17 cellular contexts compared by ENCODE assay signal in the genomic region with DNA sequence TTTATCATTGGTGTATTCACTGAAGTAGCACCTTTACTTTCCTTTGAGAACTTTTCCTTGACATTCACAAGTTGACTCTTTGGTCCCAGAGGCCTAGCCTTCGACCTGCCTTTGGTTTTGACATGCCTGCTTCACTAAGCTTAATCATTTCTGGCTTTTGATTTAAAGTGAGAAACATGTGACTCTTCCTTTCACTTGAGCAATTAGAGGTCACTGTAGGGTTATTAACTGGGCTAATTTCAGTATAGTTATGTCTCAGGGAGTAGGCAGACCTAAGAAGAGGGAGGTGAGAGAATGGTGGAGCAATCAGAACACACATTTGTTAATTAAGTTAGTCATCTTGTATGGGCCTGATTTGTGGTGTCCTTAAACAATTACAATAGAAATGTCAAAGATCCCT.
DNase-seq lines count a peak whose midpoint lies in the region; ATAC-seq and TF ChIP-seq lines count a peak whose summit lies in the region.
"Had no signal": no experiment of that assay in that cellular context is flagged by ENCODE, and none has a peak within 500 bp of the region (broad histone marks: within the 10 kb centered on the region; RNA-seq: fewer than 3 reads in every experiment).

No MANE protein-coding gene starts in this region.

- no peak overlapping the region for H3K4me2 ChIP-seq in SU-DHL-6 (ENCODE audit: low read depth, low read length, poor library complexity, severe bottlenecking)
- H3K4me2 ChIP-seq in mammary epithelial cell (ENCODE audit: insufficient read depth, low read depth, low read length) = no peak overlapping the region
- H3K4me2 ChIP-seq: PC-9 had no signal

- H3K9ac ChIP-seq in SU-DHL-6 (ENCODE audit: low read length) (no peak overlapping the region), mammary epithelial cell (ENCODE audit: insufficient read depth, low read length) (no peak overlapping the region)

- H4K20me1 ChIP-seq in SU-DHL-6 (ENCODE audit: low read depth, low read length) (no peaks in the 10 kb centered on the region), mammary epithelial cell (ENCODE audit: insufficient read depth, low read length) (no peaks in the 10 kb centered on the region)

- TF ChIP-seq EP300 in transverse colon (IDR thresholded peaks at IDR 0.05; ENCODE audit: low read depth) = no peak

- H3K9me3 Mint-ChIP-seq in activated naive CD4-positive, alpha-beta T cell treated with anti-CD3 and anti-CD28 coated beads, Interleukin-2, amount 50 U/mL, for 72 hours = peaks cover under 1 to 2% of the 10 kb centered on the region in 2 donors
- H3K9me3 Mint-ChIP-seq: activated T-helper 1 cell treated with anti-CD3 and anti-CD28 coated beads, Interleukin-12 subunit alpha, Interleukin-12 subunit beta, Interleukin-2, Interleukin-4 antibody, amounts not matched to agents 30 ng/mL and 10 ng/mL and 1 ng/mL, durations not matched to agents 14 hours and 24 hours and 36 hours had no signal

- peak overlapping the region; percentile 37 for H2AFZ ChIP-seq in SU-DHL-6 (ENCODE audit: low read depth, low read length, severe bottlenecking)
- H2AFZ ChIP-seq in mammary epithelial cell (ENCODE audit: low read depth, low read length) = no peak overlapping the region
- H2AFZ ChIP-seq: PC-9 had no signal

- H3F3A ChIP-seq in SU-DHL-6 (ENCODE audit: insufficient read depth) = no peaks in the 10 kb centered on the region

- H3K27me3 ChIP-seq in SU-DHL-6 (ENCODE audit: low read length) = no peaks in the 10 kb centered on the region
- H3K27me3 ChIP-seq in transverse colon = no peaks in the 10 kb centered on the region
- H3K27me3 ChIP-seq in mammary epithelial cell (ENCODE audit: insufficient read depth, low read length) = no peaks in the 10 kb centered on the region
- H3K27me3 ChIP-seq: sigmoid colon had no signal

- no peaks in the 10 kb centered on the region for H3K36me3 Mint-ChIP-seq in activated naive CD4-positive, alpha-beta T cell treated with anti-CD3 and anti-CD28 coated beads, Interleukin-2, amount 50 U/mL, for 72 hours
- H3K36me3 Mint-ChIP-seq: natural killer cell had no signal

- dilution Hi-C loops in mammary epithelial cell (cut with HindIII; ENCODE audit: low sequenced_read_pairs) = no loop called here

- no peak for DNase-seq in transverse colon
- DNase-seq in activated naive CD4-positive, alpha-beta T cell treated with anti-CD3 and anti-CD28 coated beads, Interleukin-2, amount 50 U/mL, for 72 hours (ENCODE audit: low spot score in 2 of 2) = no peak
- no peak for DNase-seq in Right ventricle myocardium superior
- no peak for DNase-seq in mammary epithelial cell
- DNase-seq: activated CD4-positive, alpha-beta T cell treated with anti-CD3 and anti-CD28 coated beads, Interleukin-2, amount 10 ng/mL, durations not matched to agents 7 days and 5 days; effector memory CD4-positive, alpha-beta T cell; natural killer cell; PC-9; sigmoid colon; substantia nigra; T-helper 1 cell had no signal

- no peaks in the 10 kb centered on the region for H3K9me3 ChIP-seq in SU-DHL-6 (ENCODE audit: insufficient read depth, low read length)
- no peaks in the 10 kb centered on the region for H3K9me3 ChIP-seq in transverse colon
- H3K9me3 ChIP-seq in mammary epithelial cell (replicated peaks; ENCODE audit: insufficient read depth, low read length) = no peaks in the 10 kb centered on the region

- 44 to 60% methylated on average over 1 of the region's 1 CpG for WGBS in transverse colon (ENCODE audit: low coverage in 1 of 2), 2 donors
- 0% methylated on average over 1 of the region's 1 CpG for WGBS in mammary epithelial cell (ENCODE audit: low coverage, missing lambda C conversion rate)

- in situ Hi-C loops in transverse colon (cut with MboI; ENCODE audit: low pct_ligation_motif_present in 1 of 4, low pct_unique_long_range_greater_than_20kb in 1 of 4, low sequenced_read_pairs in 3 of 4) = no loop called here
- in situ Hi-C loops in mammary epithelial cell (cut with MboI; ENCODE audit: low sequenced_read_pairs in 2 of 2) = no loop called here

- H3K36me3 ChIP-seq in SU-DHL-6 (ENCODE audit: low read length) (no peaks in the 10 kb centered on the region), transverse colon (no peaks in the 10 kb centered on the region), mammary epithelial cell (ENCODE audit: insufficient read depth, low read length) (no peaks in the 10 kb centered on the region)
- H3K36me3 ChIP-seq: sigmoid colon had no signal

- TF ChIP-seq POLR2A in transverse colon (IDR thresholded peaks at IDR 0.05) = no peak

- ATAC-seq in GM18907 (IDR thresholded peaks at IDR 0.05; ENCODE audit: unreplicated experiment) (peak; percentile 94), GM21576 (IDR thresholded peaks at IDR 0.05; ENCODE audit: unreplicated experiment) (peak; percentile 76), HG03060 (IDR thresholded peaks at IDR 0.05; ENCODE audit: low read depth, unreplicated experiment) (peak; percentile 82), Right ventricle myocardium superior (ENCODE audit: poor library complexity) (no peak)
- no peak for ATAC-seq in activated naive CD4-positive, alpha-beta T cell treated with anti-CD3 and anti-CD28 coated beads, Interleukin-2, amount 50 U/mL, for 72 hours
- ATAC-seq: natural killer cell had no signal

- intact Hi-C loops in transverse colon (cut with DNase I; ENCODE audit: low total_unique reads) (no loop called here), Right ventricle myocardium superior (cut with DNase I) (no loop called here), mammary epithelial cell (cut with micrococcal nuclease) (no loop called here)

- H3K9me2 ChIP-seq in SU-DHL-6 (replicated peaks; ENCODE audit: insufficient read depth, low read length) = no peaks in the 10 kb centered on the region

- H3K4me1 ChIP-seq in transverse colon = no peaks in the 10 kb centered on the region
- no peaks in the 10 kb centered on the region for H3K4me1 ChIP-seq in mammary epithelial cell (ENCODE audit: insufficient read depth, low read length)

- H3K79me2 ChIP-seq in SU-DHL-6 (ENCODE audit: insufficient read depth, low read length) (no peaks in the 10 kb centered on the region), mammary epithelial cell (ENCODE audit: insufficient read depth, low read length) (no peaks in the 10 kb centered on the region)

- H3K4me3 ChIP-seq in SU-DHL-6 (ENCODE audit: insufficient read depth, low read length, poor library complexity, severe bottlenecking) = no peak overlapping the region
- no peak overlapping the region for H3K4me3 ChIP-seq in transverse colon
- H3K4me3 ChIP-seq in mammary epithelial cell (replicated peaks in 1 of 3; ENCODE audit: insufficient read depth in 1 of 3, low read depth in 2 of 3, low read length in 3 of 3) = no peak overlapping the region
- H3K4me3 ChIP-seq: PC-9, sigmoid colon had no signal

- TF ChIP-seq CTCF in SU-DHL-6 (IDR thresholded peaks at IDR 0.05; ENCODE audit: insufficient read depth, low read length, poor library complexity, severe bottlenecking) (no peak), transverse colon (IDR thresholded peaks at IDR 0.05) (no peak), mammary epithelial cell (conservative IDR thresholded peaks at IDR 0.05 in 1 of 2, IDR thresholded peaks at IDR 0.05 in 1 of 2; ENCODE audit: extremely low read depth in 1 of 2, insufficient read depth in 1 of 2, low read depth in 1 of 2, low read length in 2 of 2) (no peak)

- H3K27ac ChIP-seq in SU-DHL-6 (ENCODE audit: low read depth, low read length) = no peak overlapping the region
- H3K27ac ChIP-seq in transverse colon = no peak overlapping the region
- no peak overlapping the region for H3K27ac ChIP-seq in mammary epithelial cell (ENCODE audit: insufficient read depth, low read depth, low read length)
- H3K27ac ChIP-seq: C4-2B, PC-9, sigmoid colon had no signal

- H3K27ac Mint-ChIP-seq in activated naive CD4-positive, alpha-beta T cell treated with anti-CD3 and anti-CD28 coated beads, Interleukin-2, amount 50 U/mL, for 72 hours = no peak overlapping the region
- H3K27ac Mint-ChIP-seq: activated CD4-positive, alpha-beta T cell treated with anti-CD3 and anti-CD28 coated beads, Interleukin-2, amount 10 ng/mL, durations not matched to agents 7 days and 5 days; activated T-helper 1 cell treated with anti-CD3 and anti-CD28 coated beads, Interleukin-12 subunit alpha, Interleukin-12 subunit beta, Interleukin-2, Interleukin-4 antibody, amounts not matched to agents 30 ng/mL and 10 ng/mL and 1 ng/mL, durations not matched to agents 14 hours and 24 hours and 36 hours; natural killer cell had no signal

- no TSS peak for BruUV-seq in mammary epithelial cell (replicated peaks; lab: Mats Ljungman, UMichigan)

- CTCF ChIA-PET in mammary epithelial cell (lab: Charles Lee; ENCODE audit: low non-redundant PET) = no interaction called here

Comparison
In these comparisons a context has a peak if more than half of its experiments do, and no peak if none do; other contexts are left out.
1. ATAC-seq: peak in GM18907 (single experiment), GM21576 (single experiment) and HG03060 (single experiment); none in activated naive CD4-positive, alpha-beta T cell treated with anti-CD3 and anti-CD28 coated beads, Interleukin-2, amount 50 U/mL, for 72 hours (0 of 2) and Right ventricle myocardium superior (single experiment).